In genomic region chr9:123691904-123692303, GRCh38 we compare ENCODE assay signal across 28 cellular contexts.
"Had no signal": no experiment of that assay in that cellular context is flagged by ENCODE, and none has a peak within 500 bp of the region (broad histone marks: within the 10 kb centered on the region; RNA-seq: fewer than 3 reads in every experiment).

No MANE protein-coding gene starts in this region.

- H3K4me3 ChIP-seq: left lung, lower lobe of right lung, neural progenitor cell, ovary, skin epidermis, tibial nerve, uterus had no signal

- H3K4me2 ChIP-seq: neural progenitor cell had no signal

- H3K9me3 ChIP-seq: left lung, lower lobe of right lung, ovary, tibial nerve, uterus had no signal

- H3K9ac ChIP-seq: neural progenitor cell had no signal

- H3K27ac ChIP-seq: left lung, lower lobe of right lung, neural progenitor cell, ovary, skin epidermis, tibial nerve, uterus had no signal

- H3K9me3 Mint-ChIP-seq: mesothelial cell of epicardium, naive B cell, natural killer cell, neural progenitor cell had no signal

- H3K27me3 Mint-ChIP-seq: naive B cell; stimulated activated naive CD8-positive, alpha-beta T cell treated with anti-CD3 and anti-CD28 coated beads, Interleukin-15, amount 100 ng/mL, for 72 hours had no signal

- H3K27me3 ChIP-seq: left lung, neural progenitor cell, ovary, tibial nerve, uterus had no signal

- H3K4me1 ChIP-seq: uterus had no signal

- FAIRE-seq: keratinocyte had no signal

- DNase-seq: hippocampal formation; kidney glomerular epithelial cell; left cardiac atrium; left lung; lower lobe of right lung; mammary epithelial cell; mesendoderm; naive B cell; natural killer cell; nephron progenitor cell; ovary; right cardiac atrium; stimulated activated CD4-positive, alpha-beta T cell treated with anti-CD3 and anti-CD28 coated beads, Interleukin-12 subunit alpha, Interleukin-12 subunit beta, amount 100 ng/mL, for 4 hours; stimulated activated CD4-positive, alpha-beta T cell treated with anti-CD3 and anti-CD28 coated beads, Interleukin-15, amount 100 ng/mL, for 24 hours; stimulated activated CD4-positive, alpha-beta T cell treated with anti-CD3 and anti-CD28 coated beads, Interleukin-2, amount 100 ng/mL, for 24 hours; stimulated activated CD4-positive, alpha-beta T cell treated with anti-CD3 and anti-CD28 coated beads, Interleukin-4, amount 100 ng/mL, for 1 hour; stimulated activated naive CD4-positive, alpha-beta T cell treated with Interleukin-2 at 50 U/mL for 16 hours; stimulated activated naive CD8-positive, alpha-beta T cell treated with anti-CD3 and anti-CD28 coated beads, Interleukin-15, amount 100 ng/mL, for 72 hours; substantia nigra; uterus had no signal

- H3K4me3 Mint-ChIP-seq: mesothelial cell of epicardium; naive B cell; natural killer cell; nephron progenitor cell; neural progenitor cell; stimulated activated naive CD8-positive, alpha-beta T cell treated with anti-CD3 and anti-CD28 coated beads, Interleukin-15, amount 100 ng/mL, for 72 hours; type B pancreatic cell had no signal

- H3K27ac Mint-ChIP-seq: mesothelial cell of epicardium, natural killer cell, neural progenitor cell, progenitor cell of endocrine pancreas, type B pancreatic cell had no signal

- H2AFZ ChIP-seq: neural progenitor cell had no signal

- ATAC-seq: left cardiac atrium; left lung; lower lobe of right lung; natural killer cell; right cardiac atrium; sciatic nerve; stimulated activated naive CD8-positive, alpha-beta T cell treated with anti-CD3 and anti-CD28 coated beads, Interleukin-15, amount 100 ng/mL, for 72 hours had no signal

- H3K36me3 ChIP-seq: left lung, lower lobe of right lung, neural progenitor cell, ovary, tibial nerve, uterus had no signal
